19 cellular contexts compared by ENCODE assay signal in the genomic region with DNA sequence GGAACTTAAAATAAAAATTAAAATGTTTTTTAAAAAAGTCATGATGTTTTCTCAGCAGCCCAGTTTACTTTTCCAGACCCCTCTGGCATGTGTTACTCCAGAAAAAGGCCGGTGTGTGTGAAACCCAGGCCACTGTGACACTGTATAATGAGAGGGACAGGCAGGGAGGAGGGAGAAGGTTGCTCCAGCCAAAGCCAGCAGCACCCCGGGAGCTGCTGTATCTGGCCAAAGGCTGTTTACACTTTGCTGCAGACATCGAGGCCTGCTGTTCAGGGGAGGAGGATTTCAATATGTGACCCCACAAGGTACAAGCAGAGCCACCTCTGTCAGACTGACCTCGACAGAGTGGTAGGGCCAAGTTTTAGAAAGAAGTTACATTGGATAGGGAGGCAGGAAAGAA. TPM values are rescaled to one million over a fixed set of nuclear protein-coding genes. Genes with fewer than 3 reads are reported as not detected.
A peak's percentile ranks its signal among the peaks of the same experiment; 100 is the strongest.
DNase-seq lines count a peak whose midpoint lies in the region; ATAC-seq, FAIRE-seq and TF ChIP-seq lines count a peak whose summit lies in the region.
"Had no signal": no experiment of that assay in that cellular context is flagged by ENCODE, and none has a peak within 500 bp of the region (broad histone marks: within the 10 kb centered on the region; RNA-seq: fewer than 3 reads in every experiment).

No MANE protein-coding gene starts in this region.

- H3K27ac ChIP-seq in ACC112 (ENCODE audit: low read depth, low read length) (peak overlapping the region; percentile 97; the same call in 1 of the 2 replicates), sigmoid colon (peak overlapping the region in 3 of 4 donors; percentile 77 to 90 (median 84))
- H3K27ac ChIP-seq: SJCRH30 had no signal

- H3K27me3 Mint-ChIP-seq in effector memory CD8-positive, alpha-beta T cell, result no peaks in the 10 kb centered on the region
- H3K27me3 Mint-ChIP-seq: CD4-positive, CD25-positive, alpha-beta regulatory T cell; IgD-negative memory B cell had no signal

- WGBS in sigmoid colon, 2 donors, result 43 to 67% methylated on average over 4 of the region's 4 CpGs

- H3K9me3 Mint-ChIP-seq in activated naive CD4-positive, alpha-beta T cell treated with anti-CD3 and anti-CD28 coated beads, Interleukin-2, amount 50 U/mL, for 72 hours, result peaks cover 0 to 23% of the 10 kb centered on the region in 2 donors
- no peaks in the 10 kb centered on the region for H3K9me3 Mint-ChIP-seq in effector memory CD8-positive, alpha-beta T cell
- H3K9me3 Mint-ChIP-seq: IgD-negative memory B cell had no signal

- H3K27me3 ChIP-seq in ACC112 (ENCODE audit: insufficient read depth, low read length) (no peaks in the 10 kb centered on the region), sigmoid colon (no peaks in the 10 kb centered on the region)
- H3K27me3 ChIP-seq: SJCRH30 had no signal

- no peak overlapping the region for H3K4me3 Mint-ChIP-seq in effector memory CD8-positive, alpha-beta T cell
- H3K4me3 Mint-ChIP-seq: CD4-positive, CD25-positive, alpha-beta regulatory T cell; IgD-negative memory B cell had no signal

- H2AFZ ChIP-seq in ACC112 (ENCODE audit: low read length, unreplicated experiment), result peak overlapping the region; percentile 82

- no peaks in the 10 kb centered on the region for H3K9me3 ChIP-seq in sigmoid colon
- H3K9me3 ChIP-seq: SJCRH30 had no signal

- no peak for TF ChIP-seq CTCF in sigmoid colon (IDR thresholded peaks at IDR 0.05)

- no peaks in the 10 kb centered on the region for H3K79me2 ChIP-seq in ACC112 (ENCODE audit: control insufficient read depth, insufficient read depth, low read length, unreplicated experiment)

- no peak for TF ChIP-seq POLR2A in sigmoid colon (IDR thresholded peaks at IDR 0.05)

- H3K27ac Mint-ChIP-seq in activated naive CD4-positive, alpha-beta T cell treated with anti-CD3 and anti-CD28 coated beads, Interleukin-2, amount 50 U/mL, for 72 hours, result no peak overlapping the region
- peak overlapping the region in 1 of 2 donors; percentile 75 for H3K27ac Mint-ChIP-seq in effector memory CD8-positive, alpha-beta T cell

- intact Hi-C loops in sigmoid colon (cut with DNase I), result no loop called here

- H3K4me1 Mint-ChIP-seq in effector memory CD8-positive, alpha-beta T cell (ENCODE audit: low read depth in 2 of 2), result peaks cover 9 to 13% of the 10 kb centered on the region in 2 donors

- ATAC-seq in activated naive CD4-positive, alpha-beta T cell treated with anti-CD3 and anti-CD28 coated beads, Interleukin-2, amount 50 U/mL, for 72 hours, result no peak
- no peak for ATAC-seq in HG02884 (IDR thresholded peaks at IDR 0.05; ENCODE audit: unreplicated experiment)
- no peak for ATAC-seq in effector memory CD8-positive, alpha-beta T cell (replicated peaks)

- no peaks in the 10 kb centered on the region for H3K36me3 ChIP-seq in ACC112 (ENCODE audit: insufficient read depth, low read length)
- H3K36me3 ChIP-seq in sigmoid colon, result no peaks in the 10 kb centered on the region
- H3K36me3 ChIP-seq: SJCRH30 had no signal

- TF ChIP-seq EP300 in sigmoid colon (IDR thresholded peaks at IDR 0.05), result no peak

- DNase-seq in NCI-H69 (lab: John Stamatoyannopoulos, UW) (peak; percentile 85), sigmoid colon (no peak), ecto neural progenitor cell (ENCODE audit: low spot score) (no peak)
- DNase-seq in activated naive CD4-positive, alpha-beta T cell treated with anti-CD3 and anti-CD28 coated beads, Interleukin-2, amount 50 U/mL, for 72 hours (ENCODE audit: low spot score in 2 of 2), result no peak
- no peak for DNase-seq in effector memory CD8-positive, alpha-beta T cell
- DNase-seq: AML-193; Calu3; CD4-positive, CD25-positive, alpha-beta regulatory T cell; NCI-H2029; NCI-H2171 treated with DMSO at 0.1 percent for 48 hours; NCI-H510A; RPMI8226; SJCRH30 had no signal

- peak; percentile 71 for FAIRE-seq in endometrium (lab: Jason Lieb, UNC)
- FAIRE-seq: GM12891, H54 had no signal

- peaks cover 0 to 12% of the 10 kb centered on the region in 2 donors for H3K36me3 Mint-ChIP-seq in activated naive CD4-positive, alpha-beta T cell treated with anti-CD3 and anti-CD28 coated beads, Interleukin-2, amount 50 U/mL, for 72 hours
- no peaks in the 10 kb centered on the region for H3K36me3 Mint-ChIP-seq in effector memory CD8-positive, alpha-beta T cell (ENCODE audit: insufficient read depth)
- H3K36me3 Mint-ChIP-seq: CD4-positive, CD25-positive, alpha-beta regulatory T cell had no signal

- peaks cover 29% of the 10 kb centered on the region for H3K4me1 ChIP-seq in ACC112 (ENCODE audit: control insufficient read depth, insufficient read depth, low read length, unreplicated experiment)
- H3K4me1 ChIP-seq in sigmoid colon, result peaks cover 0 to 48% (median 35%) of the 10 kb centered on the region in 4 donors

- H3K4me3 ChIP-seq in ACC112 (ENCODE audit: low read depth, low read length) (no peak overlapping the region), sigmoid colon (no peak overlapping the region)
- H3K4me3 ChIP-seq: SJCRH30 had no signal

RNA-seq across cellular contexts. Expression of a gene that starts 41.2 kb away (rescaled TPM):
- total RNA-seq in sigmoid colon, result 100 to 1,000 TPM in 2 of 4 donors, 10 to 100 TPM in 2; 74.2 to 228 (median 119) TPM
- 100 to 1,000 TPM in 1 of 3 donors, 10 to 100 TPM in 2; 28.4 to 154 (median 37.8) TPM for polyA plus RNA-seq in sigmoid colon
- 100 to 1,000 TPM; 321 to 381 TPM for total RNA-seq in activated naive CD4-positive, alpha-beta T cell treated with anti-CD3 and anti-CD28 coated beads, Interleukin-2, amount 50 U/mL, for 72 hours
